In the genomic region with DNA sequence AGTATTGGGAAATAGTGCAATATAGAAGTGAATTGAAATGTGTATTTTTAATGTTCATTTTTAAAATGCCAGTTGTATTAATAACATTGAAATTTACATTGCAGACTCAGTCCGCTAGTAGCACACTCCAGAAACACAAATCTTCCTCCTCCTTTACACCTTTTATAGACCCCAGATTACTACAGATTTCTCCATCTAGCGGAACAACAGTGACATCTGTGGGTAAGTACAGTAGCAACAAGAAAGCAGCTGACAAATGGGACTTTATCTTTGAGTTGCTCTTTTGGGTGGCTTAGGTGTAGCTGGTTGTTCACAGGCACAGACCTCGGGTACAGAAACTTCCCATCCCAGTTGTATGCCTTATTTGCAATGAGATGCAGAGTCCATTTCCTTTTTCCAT, we compare ENCODE assay signal across 12 cellular contexts.
DNase-seq lines count a peak whose midpoint lies in the region; ATAC-seq and TF ChIP-seq lines count a peak whose summit lies in the region.
"Had no signal": no experiment of that assay in that cellular context is flagged by ENCODE, and none has a peak within 500 bp of the region (broad histone marks: within the 10 kb centered on the region; RNA-seq: fewer than 3 reads in every experiment).

No MANE protein-coding gene starts in this region.

- H3K79me2 ChIP-seq in PC-3 (ENCODE audit: low read length) = no peaks in the 10 kb centered on the region

- no peaks in the 10 kb centered on the region for H3K9me2 ChIP-seq in PC-3 (replicated peaks; ENCODE audit: low read length)

- DNase-seq in ACHN = peak; percentile 3
- no peak for DNase-seq in GM10248 (ENCODE audit: extremely low spot score)
- peak; percentile 42 for DNase-seq in PC-3
- DNase-seq in fibroblast of pulmonary artery (ENCODE audit: low read depth) = peak; percentile 24
- DNase-seq in T-helper 1 cell = no peak
- DNase-seq in posterior cingulate gyrus = no peak
- DNase-seq in NCI-H1436 (lab: John Stamatoyannopoulos, UW) = no peak
- DNase-seq: effector memory CD4-positive, alpha-beta T cell; islet precursor cell; NCI-H2029 had no signal

- intact Hi-C loops in PC-3 (cut with micrococcal nuclease) = loop anchor here (1.0 kb wide), 1 partner anchor 454 kb away; no protein-coding TSS in a partner anchor
- intact Hi-C loops in posterior cingulate gyrus (cut with DNase I) = no loop called here

- no peaks in the 10 kb centered on the region for H4K20me1 ChIP-seq in PC-3 (ENCODE audit: low read length)

- H3K27ac ChIP-seq in PC-3 (ENCODE audit: low read length) = no peak overlapping the region

- peaks cover 87% of the 10 kb centered on the region for H3K36me3 ChIP-seq in PC-3 (ENCODE audit: low read depth, low read length)

- no peak overlapping the region for H3K4me2 ChIP-seq in PC-3 (ENCODE audit: low read length)

- no peak overlapping the region for H2AFZ ChIP-seq in PC-3 (ENCODE audit: low read length)

- no peaks in the 10 kb centered on the region for H3K27me3 ChIP-seq in PC-3 (ENCODE audit: low read length)

- BruUV-seq in PC-3 (replicated peaks; lab: Mats Ljungman, UMichigan) = no TSS peak

- in situ Hi-C loops in ACHN (cut with HindIII; ENCODE audit: low pct_ligation_motif_present, low pct_unique_long_range_greater_than_20kb, low sequenced_read_pairs) = no loop called here

- H3K4me3 ChIP-seq in PC-3 (ENCODE audit: low read length) (no peak overlapping the region), fibroblast of pulmonary artery (replicated peaks; ENCODE audit: low read depth, low read length) (no peak overlapping the region)

- POLR2A ChIA-PET in GM10248 (lab: Yijun Ruan, JAX) = no interaction called here
- POLR2A ChIA-PET in PC-3 (lab: Charles Lee; ENCODE audit: unreplicated experiment) = no interaction called here

- no peaks in the 10 kb centered on the region for H3K9me3 ChIP-seq in PC-3 (ENCODE audit: low read length)

- TF ChIP-seq CTCF in GM10248 (IDR thresholded peaks at IDR 0.05; ENCODE audit: control extremely low read depth, extremely low read depth, low read depth, missing control alignments) (peak; percentile 19), PC-3 (conservative IDR thresholded peaks at IDR 0.05; ENCODE audit: low read depth, low read length) (peak; percentile 50), fibroblast of pulmonary artery (IDR thresholded peaks at IDR 0.05; ENCODE audit: low read length, missing control alignments) (peak; percentile 14)

- CTCF ChIA-PET in GM10248 (lab: Yijun Ruan, JAX) (interaction anchor here (0.8 to 3.9 kb wide), 8 partner anchors 9 to 531 kb away, joined by 3 to 19 read pairs (median 4); no protein-coding TSS in a partner anchor), PC-3 (lab: Charles Lee) (interaction anchor here (0.6 to 0.7 kb wide), 2 partner anchors 375 to 808 kb away, joined by 3 read pairs; no protein-coding TSS in a partner anchor)

- H3F3A ChIP-seq in PC-3 (ENCODE audit: low read length, unreplicated experiment) = no peaks in the 10 kb centered on the region

- H3K9ac ChIP-seq in PC-3 (ENCODE audit: low read length) = no peak overlapping the region

- ATAC-seq in PC-3 (peak; percentile 35; the same call in 1 of the 2 replicates), HG02981 (IDR thresholded peaks at IDR 0.05; ENCODE audit: unreplicated experiment) (no peak)
- ATAC-seq: sciatic nerve had no signal

- H3K4me1 ChIP-seq in PC-3 (ENCODE audit: insufficient read depth, low read length) = no peaks in the 10 kb centered on the region

Comparison
In these comparisons a context has a peak if more than half of its experiments do, and no peak if none do; other contexts are left out.
1. DNase-seq: peak in ACHN (single experiment), PC-3 (single experiment) and fibroblast of pulmonary artery (single experiment); none in GM10248 (single experiment), T-helper 1 cell (0 of 5), posterior cingulate gyrus (0 of 10) and NCI-H1436 (single experiment).
2. Peak in every context shown above with its lines, with median percentiles within 50 percentile points of each other: CTCF ChIP-seq.